ENCODE assay signal across 14 cellular contexts in genomic region chr5:119327018-119327417, GRCh38. TPM values are rescaled to one million over a fixed set of nuclear protein-coding genes. Genes with fewer than 3 reads are reported as not detected.
DNase-seq lines count a peak whose midpoint lies in the region; ATAC-seq, FAIRE-seq and TF ChIP-seq lines count a peak whose summit lies in the region.
"Had no signal": no experiment of that assay in that cellular context is flagged by ENCODE, and none has a peak within 500 bp of the region (broad histone marks: within the 10 kb centered on the region; RNA-seq: fewer than 3 reads in every experiment).

No MANE protein-coding gene starts in this region.

- TF ChIP-seq CTCF in thoracic aorta (IDR thresholded peaks at IDR 0.05), result no peak
- TF ChIP-seq CTCF in D721Med (IDR thresholded peaks at IDR 0.05; ENCODE audit: insufficient read depth, missing control alignments), result no peak

- peaks cover 31 to 39% of the 10 kb centered on the region in 2 donors for H3K4me1 ChIP-seq in thoracic aorta (ENCODE audit: control insufficient read depth in 1 of 2, low read depth in 2 of 2)
- H3K4me1 ChIP-seq: adrenal gland, right lobe of liver had no signal

- H3K27ac Mint-ChIP-seq in memory B cell, result peak overlapping the region; percentile 88
- H3K27ac Mint-ChIP-seq: type B pancreatic cell had no signal

- peak; percentile 54 for ATAC-seq in memory B cell (ENCODE audit: low read depth)
- ATAC-seq in thoracic aorta (ENCODE audit: insufficient number of reproducible peaks, low FRiP score, low read depth), result no peak
- ATAC-seq in HG02763 (IDR thresholded peaks at IDR 0.05; ENCODE audit: unreplicated experiment), result no peak
- ATAC-seq in HG02938 (IDR thresholded peaks at IDR 0.05; ENCODE audit: unreplicated experiment), result no peak
- ATAC-seq: left lobe of liver, right lobe of liver had no signal

- peaks cover 12% of the 10 kb centered on the region for H3K36me3 Mint-ChIP-seq in memory B cell

- no peaks in the 10 kb centered on the region for H3K36me3 ChIP-seq in thoracic aorta
- H3K36me3 ChIP-seq: adrenal gland, right lobe of liver had no signal

- H3K27me3 Mint-ChIP-seq in memory B cell, result no peaks in the 10 kb centered on the region
- H3K27me3 Mint-ChIP-seq: type B pancreatic cell had no signal

- H3K4me1 Mint-ChIP-seq in memory B cell, result peaks cover 59% of the 10 kb centered on the region

- no peaks in the 10 kb centered on the region for H3K27me3 ChIP-seq in thoracic aorta (replicated peaks; ENCODE audit: insufficient read depth)
- H3K27me3 ChIP-seq: adrenal gland, right lobe of liver had no signal

- no peak overlapping the region for H3K4me3 Mint-ChIP-seq in memory B cell
- H3K4me3 Mint-ChIP-seq: type B pancreatic cell had no signal

- H3K9me3 Mint-ChIP-seq in memory B cell, result no peaks in the 10 kb centered on the region

- H3K9me3 ChIP-seq in thoracic aorta, result no peaks in the 10 kb centered on the region
- H3K9me3 ChIP-seq: adrenal gland, right lobe of liver had no signal

- no peak for FAIRE-seq in D721Med (lab: Jason Lieb, UNC)
- FAIRE-seq: GM12892 had no signal

- peak; percentile 50 for DNase-seq in activated CD8-positive, alpha-beta memory T cell treated with anti-CD3 and anti-CD28 coated beads, Interleukin-2, amount 50 U/mL, for 4 hours
- DNase-seq in activated CD8-positive, alpha-beta memory T cell treated with anti-CD3 and anti-CD28 coated beads for 24 hours, result no peak
- DNase-seq in activated T-cell treated with anti-CD3 and anti-CD28 coated beads, Interleukin-2, amount 50 U/mL, for 48 hours, result peak; percentile 71 to 72
- DNase-seq in memory B cell (ENCODE audit: low spot score in 2 of 2), result no peak
- no peak for DNase-seq in thoracic aorta (ENCODE audit: low spot score)
- DNase-seq in D721Med (ENCODE audit: insufficient read length, low spot score), result no peak
- DNase-seq: adrenal gland, NCI-H446, right lobe of liver had no signal

- H3K4me3 ChIP-seq in thoracic aorta, result no peak overlapping the region
- H3K4me3 ChIP-seq: adrenal gland, right lobe of liver had no signal

- H3K27ac ChIP-seq in thoracic aorta, result peak overlapping the region; percentile 16 to 21
- H3K27ac ChIP-seq: adrenal gland, right lobe of liver had no signal

RNA-seq across cellular contexts. Expression of gene TNFAIP8, which starts 28.8 kb away (rescaled TPM):
- total RNA-seq in thoracic aorta, result 10 to 100 TPM; 16.8 to 34.1 TPM

Comparison
In these comparisons a context has a peak if more than half of its experiments do, and no peak if none do; other contexts are left out.
1. DNase-seq: peak in activated CD8-positive, alpha-beta memory T cell treated with anti-CD3 and anti-CD28 coated beads, Interleukin-2, amount 50 U/mL, for 4 hours (single experiment) and activated T-cell treated with anti-CD3 and anti-CD28 coated beads, Interleukin-2, amount 50 U/mL, for 48 hours (2 of 2); none in activated CD8-positive, alpha-beta memory T cell treated with anti-CD3 and anti-CD28 coated beads for 24 hours (single experiment), memory B cell (0 of 2), thoracic aorta (single experiment) and D721Med (single experiment).